ENCODE assay signal across 10 cellular contexts in the genomic region with DNA sequence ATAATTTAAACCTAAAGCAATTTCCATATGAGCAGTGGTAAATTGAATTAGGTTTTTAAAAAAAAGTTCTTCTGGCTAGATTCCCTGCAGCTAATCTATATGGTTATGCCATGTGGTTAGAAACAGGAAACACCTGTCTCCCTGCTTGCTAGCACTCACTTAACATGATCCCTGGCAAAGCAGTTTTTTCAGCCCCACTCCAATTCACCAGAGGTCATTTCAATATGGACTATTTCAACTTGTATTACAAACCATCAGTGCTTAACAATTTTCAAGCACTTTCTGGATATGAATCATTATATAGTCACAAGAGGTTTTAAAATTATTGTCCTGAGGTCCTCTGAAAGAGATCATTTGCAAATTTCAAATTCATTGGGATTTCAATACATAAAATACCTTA.
A peak's percentile ranks its signal among the peaks of the same experiment; 100 is the strongest.
DNase-seq lines count a peak whose midpoint lies in the region; ATAC-seq and TF ChIP-seq lines count a peak whose summit lies in the region.
"Had no signal": no experiment of that assay in that cellular context is flagged by ENCODE, and none has a peak within 500 bp of the region (broad histone marks: within the 10 kb centered on the region; RNA-seq: fewer than 3 reads in every experiment).

No MANE protein-coding gene starts in this region.

- DNase-seq in NB4 (ENCODE audit: low read depth) (peak; percentile 91), SW480 (ENCODE audit: low spot score) (peak; percentile 14), coronary artery (ENCODE audit: low spot score) (no peak)
- DNase-seq: immature natural killer cell, substantia nigra had no signal

- no peak overlapping the region for H3K27ac ChIP-seq in coronary artery

- peak overlapping the region; percentile 18 for H3K4me3 ChIP-seq in NB4 (ENCODE audit: low read depth, low read length)
- no peak overlapping the region for H3K4me3 ChIP-seq in coronary artery

- no peak for TF ChIP-seq POLR2A in NB4 (IDR thresholded peaks at IDR 0.05; ENCODE audit: extremely low read depth, insufficient read length)

- peak; percentile 56 for ATAC-seq in GM18517 (IDR thresholded peaks at IDR 0.05; ENCODE audit: unreplicated experiment)
- ATAC-seq in HG02763 (IDR thresholded peaks at IDR 0.05; ENCODE audit: unreplicated experiment) = peak; percentile 59
- ATAC-seq in GM21515 (IDR thresholded peaks at IDR 0.05; ENCODE audit: unreplicated experiment) = no peak
- ATAC-seq in GM19467 (IDR thresholded peaks at IDR 0.05; ENCODE audit: unreplicated experiment) = no peak
- ATAC-seq in esophagus mucosa = no peak

- TF ChIP-seq CTCF in NB4 (IDR thresholded peaks at IDR 0.05; ENCODE audit: low read depth, low read length) (no peak), coronary artery (IDR thresholded peaks at IDR 0.05) (no peak)

Comparison
In these comparisons a context has a peak if more than half of its experiments do, and no peak if none do; other contexts are left out.
1. ATAC-seq: peak in GM18517 (single experiment) and HG02763 (single experiment); none in GM21515 (single experiment), GM19467 (single experiment) and esophagus mucosa (single experiment).